Comparison of ENCODE assay signal across 25 cellular contexts in the genomic region with DNA sequence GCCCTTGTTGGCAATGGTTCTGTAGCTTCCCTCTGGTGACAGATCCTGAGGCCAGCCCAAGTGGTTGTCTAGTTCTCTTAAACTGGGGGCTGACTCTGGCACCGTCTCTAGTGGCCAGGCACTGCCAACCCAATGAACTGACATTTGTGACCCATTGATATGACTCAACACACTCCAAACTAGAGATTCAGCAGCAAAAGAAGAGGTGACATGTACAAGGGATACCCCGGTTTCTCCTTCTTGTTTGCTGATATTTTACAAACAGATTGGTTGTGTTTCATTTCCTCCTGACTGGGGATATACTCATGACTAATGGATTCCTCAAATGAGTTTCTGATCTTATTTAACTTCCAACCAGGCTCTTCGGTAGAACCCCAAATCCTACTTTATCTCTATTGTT.
DNase-seq lines count a peak whose midpoint lies in the region; ATAC-seq, FAIRE-seq and TF ChIP-seq lines count a peak whose summit lies in the region.
"Had no signal": no experiment of that assay in that cellular context is flagged by ENCODE, and none has a peak within 500 bp of the region (broad histone marks: within the 10 kb centered on the region; RNA-seq: fewer than 3 reads in every experiment).

No MANE protein-coding gene starts in this region.

- H4K5ac ChIP-seq in H9 (ENCODE audit: insufficient read length, low read depth, low read length), result no peak overlapping the region

- H3T11ph ChIP-seq in H9 (ENCODE audit: low read length), result no peak overlapping the region

- no peak overlapping the region for H2BK15ac ChIP-seq in H9 (ENCODE audit: low read depth, low read length)

- no peak overlapping the region for H2BK12ac ChIP-seq in H9 (ENCODE audit: insufficient read length, low read depth, low read length)

- H2AFZ ChIP-seq in H9 (ENCODE audit: low read length), result no peak overlapping the region
- H2AFZ ChIP-seq in GM12878 (ENCODE audit: control insufficient read depth, low read depth, low read length), result no peak overlapping the region

- H3K27me3 Mint-ChIP-seq in H9 (ENCODE audit: low read depth), result peaks cover 1% of the 10 kb centered on the region; the same call in 1 of the 2 replicates
- H3K27me3 Mint-ChIP-seq in stimulated activated naive B cell treated with anti-CD40 and anti-IgM and Interleukin-4, amounts not matched to agents 10 μg/mL and 1 μg/mL and 100 μg/mL, for 72 hours, result peaks cover 29 to 40% of the 10 kb centered on the region in 2 donors

- CTCF ChIA-PET in GM12878 (lab: Yijun Ruan, JAX), result interaction anchor here (1.1 kb wide), 1 partner anchor 216 kb away, joined by 3 read pairs; no protein-coding TSS in a partner anchor

- H3K4me1 Mint-ChIP-seq in H9, result no peaks in the 10 kb centered on the region
- H3K4me1 Mint-ChIP-seq in stimulated activated naive B cell treated with anti-CD40 and anti-IgM and Interleukin-4, amounts not matched to agents 10 μg/mL and 1 μg/mL and 100 μg/mL, for 72 hours, result peaks cover 3 to 10% of the 10 kb centered on the region in 2 donors
- H3K4me1 Mint-ChIP-seq: CD4-positive, CD25-positive, alpha-beta regulatory T cell had no signal

- no peak overlapping the region for H3K4ac ChIP-seq in H9 (ENCODE audit: low read depth, low read length)

- H3K4me3 ChIP-seq in GM12878, result no peak overlapping the region
- H3K4me3 ChIP-seq: MG63, SK-N-MC had no signal

- SMC1A ChIA-PET in GM12878 (lab: Charles Lee; ENCODE audit: uncharacterized antibody, unreplicated experiment), result no interaction called here

- H3K9me3 ChIP-seq in H9 (ENCODE audit: control insufficient read depth, low read depth, low read length), result no peaks in the 10 kb centered on the region
- no peaks in the 10 kb centered on the region for H3K9me3 ChIP-seq in GM12878 (replicated peaks; ENCODE audit: control insufficient read depth, insufficient read depth, low read length)
- H3K9me3 ChIP-seq: BE2C, MG63 had no signal

- POLR2A ChIA-PET in GM12878 (lab: Charles Lee), result no interaction called here

- H3K4me2 ChIP-seq in H9 (ENCODE audit: insufficient read depth, insufficient read length, low read length) (no peak overlapping the region), GM12878 (ENCODE audit: control insufficient read depth, insufficient read depth) (no peak overlapping the region)

- DNase-seq in NOMO-1 treated with DMSO at 0.1 percent for 48 hours (lab: John Stamatoyannopoulos, UW; ENCODE audit: unreplicated experiment), result peak; percentile 14
- DNase-seq in NOMO-1 treated with dmso at 0.1 percent for 144 hours (lab: John Stamatoyannopoulos, UW; ENCODE audit: unreplicated experiment), result no peak
- no peak for DNase-seq in H9
- no peak for DNase-seq in GM12878 (ENCODE audit: low read depth, low spot score)
- DNase-seq in stimulated activated naive B cell treated with anti-CD40 and anti-IgM and Interleukin-4, amounts not matched to agents 10 μg/mL and 1 μg/mL and 100 μg/mL, for 72 hours, result no peak
- no peak for DNase-seq in left lobe of liver (ENCODE audit: low spot score)
- no peak for DNase-seq in HCEC 1CT
- DNase-seq in GDM1 (lab: John Stamatoyannopoulos, UW), result no peak
- DNase-seq: 8988T; ACHN; BE2C; CD4-positive, CD25-positive, alpha-beta regulatory T cell; DMS153; DND-41; KBM-7; MG63; NCI-H1092; NCI-H1417 treated with DMSO at 0.1 percent for 48 hours; NCI-H1694 treated with DMSO at 0.1 percent for 48 hours; NCI-H2081; NCI-H2227 treated with DMSO at 0.1 percent for 48 hours; NCI-H526 treated with DMSO at 0.1 percent for 48 hours; SIG-M5 had no signal

- no peaks in the 10 kb centered on the region for H3K79me1 ChIP-seq in H9 (ENCODE audit: insufficient read depth, low read depth, low read length, poor library complexity, severe bottlenecking)

- no peak overlapping the region for H2BK20ac ChIP-seq in H9 (ENCODE audit: low read depth, low read length, poor library complexity, severe bottlenecking)

- H3K56ac ChIP-seq in H9 (ENCODE audit: insufficient read length, low read depth, low read length), result no peak overlapping the region

- H3K36me3 Mint-ChIP-seq in H9 (ENCODE audit: insufficient read depth in 1 of 3, low read depth in 3 of 3), result no peaks in the 10 kb centered on the region
- no peaks in the 10 kb centered on the region for H3K36me3 Mint-ChIP-seq in stimulated activated naive B cell treated with anti-CD40 and anti-IgM and Interleukin-4, amounts not matched to agents 10 μg/mL and 1 μg/mL and 100 μg/mL, for 72 hours
- H3K36me3 Mint-ChIP-seq: CD4-positive, CD25-positive, alpha-beta regulatory T cell had no signal

- H3K27me3 ChIP-seq in H9 (ENCODE audit: insufficient read depth, low read length), result no peaks in the 10 kb centered on the region
- H3K27me3 ChIP-seq in GM12878 (replicated peaks in 1 of 2; ENCODE audit: control insufficient read depth in 2 of 2, insufficient read depth in 2 of 2, low read length in 1 of 2), result no peaks in the 10 kb centered on the region
- H3K27me3 ChIP-seq: BE2C had no signal

- peak; percentile 31 for FAIRE-seq in GM12878 (lab: Jason Lieb, UNC)
- FAIRE-seq: H1 had no signal

- H3K4me1 ChIP-seq in H9 (ENCODE audit: insufficient read depth, low read length) (no peaks in the 10 kb centered on the region), GM12878 (ENCODE audit: control insufficient read depth, insufficient read depth, low read length) (peaks cover 4% of the 10 kb centered on the region)
- H3K4me1 ChIP-seq: BE2C had no signal

- no peak overlapping the region for H3K4me3 Mint-ChIP-seq in H9
- no peak overlapping the region for H3K4me3 Mint-ChIP-seq in stimulated activated naive B cell treated with anti-CD40 and anti-IgM and Interleukin-4, amounts not matched to agents 10 μg/mL and 1 μg/mL and 100 μg/mL, for 72 hours
- H3K4me3 Mint-ChIP-seq: CD4-positive, CD25-positive, alpha-beta regulatory T cell had no signal

- H4K20me1 ChIP-seq in H9 (ENCODE audit: control insufficient read depth, insufficient read depth, insufficient read length), result no peaks in the 10 kb centered on the region
- no peaks in the 10 kb centered on the region for H4K20me1 ChIP-seq in GM12878 (ENCODE audit: control insufficient read depth, insufficient read depth)

- H3K18ac ChIP-seq in H9 (ENCODE audit: insufficient read length, low read depth, low read length), result no peak overlapping the region

- no peaks in the 10 kb centered on the region for H3K23me2 ChIP-seq in H9 (ENCODE audit: insufficient read length, low read depth, low read length, poor library complexity, severe bottlenecking)

- TF ChIP-seq EP300 in GM12878 (IDR thresholded peaks at IDR 0.05; ENCODE audit: borderline replicate concordance in 1 of 2, control insufficient read depth in 1 of 2, low read depth in 2 of 2, low read length in 2 of 2), result no peak

- no peak for ATAC-seq in GM12878
- ATAC-seq in stimulated activated naive B cell treated with anti-CD40 and anti-IgM and Interleukin-4, amounts not matched to agents 10 μg/mL and 1 μg/mL and 100 μg/mL, for 72 hours (replicated peaks), result peak; percentile 44 to 63
- no peak for ATAC-seq in left lobe of liver

- no peak overlapping the region for H2BK120ac ChIP-seq in H9 (ENCODE audit: low read depth, low read length, poor library complexity, severe bottlenecking)

- no peaks in the 10 kb centered on the region for H3K9me3 Mint-ChIP-seq in H9
- peaks cover 1 to 5% of the 10 kb centered on the region in 2 donors for H3K9me3 Mint-ChIP-seq in stimulated activated naive B cell treated with anti-CD40 and anti-IgM and Interleukin-4, amounts not matched to agents 10 μg/mL and 1 μg/mL and 100 μg/mL, for 72 hours

- no peak for TF ChIP-seq POLR2A in GM12878 (IDR thresholded peaks at IDR 0.05; ENCODE audit: low read depth, low read length)

- no peak overlapping the region for H3K27ac ChIP-seq in H9 (ENCODE audit: insufficient read length, low read depth, low read length)
- no peak overlapping the region for H3K27ac ChIP-seq in GM12878 (ENCODE audit: control insufficient read depth, insufficient read depth)
- H3K27ac ChIP-seq: SK-N-MC had no signal

- TF ChIP-seq CTCF in H9 (conservative IDR thresholded peaks at IDR 0.05), result no peak
- no peak for TF ChIP-seq CTCF in GM12878 (IDR thresholded peaks at IDR 0.05 in 2 of 3, conservative IDR thresholded peaks at IDR 0.05 in 1 of 3; ENCODE audit: control insufficient read depth in 2 of 3, extremely low read depth in 1 of 3, insufficient read depth in 1 of 3, low read depth in 3 of 3, low read length in 3 of 3)

- BruUV-seq in GM12878 (replicated peaks; lab: Mats Ljungman, UMichigan), result no TSS peak

- in situ Hi-C loops in GM12878 (cut with MboI), result no loop called here

- no peak overlapping the region for H3K23ac ChIP-seq in H9 (ENCODE audit: insufficient read length, low read depth, low read length)

- WGBS in H9 (ENCODE audit: extremely low coverage, insufficient read length, low lambda C conversion rate), result no CpG with 5 or more reads among the region's 3 CpGs
- WGBS in GM12878 (ENCODE audit: insufficient coverage, insufficient replicate concordance, low lambda C conversion rate, missing lambda C conversion rate), result 19% methylated on average over 3 of the region's 3 CpGs

- peak overlapping the region in 2 of 3 experiments; percentile 6 to 69; a peak in 1 of 7 replicates for H3K27ac Mint-ChIP-seq in H9
- H3K27ac Mint-ChIP-seq in stimulated activated naive B cell treated with anti-CD40 and anti-IgM and Interleukin-4, amounts not matched to agents 10 μg/mL and 1 μg/mL and 100 μg/mL, for 72 hours, result peak overlapping the region; percentile 20
- H3K27ac Mint-ChIP-seq: CD4-positive, CD25-positive, alpha-beta regulatory T cell had no signal

- H2BK5ac ChIP-seq in H9 (ENCODE audit: insufficient read length, low read length), result no peak overlapping the region

- H3K36me3 ChIP-seq in GM12878 (ENCODE audit: control insufficient read depth in 2 of 2, insufficient read depth in 2 of 2, low read length in 1 of 2), result no peaks in the 10 kb centered on the region
- H3K36me3 ChIP-seq: BE2C, MG63 had no signal

- H3K79me2 ChIP-seq in H9 (ENCODE audit: insufficient read depth, low read length) (no peaks in the 10 kb centered on the region), GM12878 (ENCODE audit: control insufficient read depth, insufficient read depth, low read length) (no peaks in the 10 kb centered on the region)

- TF ChIP-seq RAD21 in GM12878 (IDR thresholded peaks at IDR 0.05; ENCODE audit: insufficient read depth, low read depth, low read length), result no peak

- intact Hi-C loops in GM12878 (cut with micrococcal nuclease; ENCODE audit: unreplicated experiment), result no loop called here

- no peak overlapping the region for H4K91ac ChIP-seq in H9 (ENCODE audit: insufficient read length, low read depth, low read length)

- H3K9ac ChIP-seq in H9 (ENCODE audit: extremely low read depth, insufficient read length, low read length) (no peak overlapping the region), GM12878 (ENCODE audit: control insufficient read depth, insufficient read depth, low read length) (no peak overlapping the region)

- H2AK5ac ChIP-seq in H9 (ENCODE audit: insufficient read length, low read length), result no peak overlapping the region

- H4K8ac ChIP-seq in H9 (replicated peaks; ENCODE audit: insufficient read length, low read depth, low read length), result no peak overlapping the region

- no peak overlapping the region for H3K14ac ChIP-seq in H9 (ENCODE audit: insufficient read depth, low read length)

- RAD21 ChIA-PET in GM12878 (lab: Charles Lee; ENCODE audit: unreplicated experiment), result interaction anchor here (0.6 kb wide), 1 partner anchor 141 kb away, joined by 3 read pairs; no protein-coding TSS in a partner anchor

TF ChIP-seq in GM12878, 131 proteins besides CTCF, POLR2A, EP300 and RAD21 (continues in another document):
- TF ChIP-seq MYC (IDR thresholded peaks at IDR 0.05; ENCODE audit: insufficient read depth, insufficient read length, insufficient replicate concordance, low read length, severe bottlenecking), result no peak

Comparison
In these comparisons a context has a peak if more than half of its experiments do, and no peak if none do; other contexts are left out.
1. ATAC-seq: peak in stimulated activated naive B cell treated with anti-CD40 and anti-IgM and Interleukin-4, amounts not matched to agents 10 μg/mL and 1 μg/mL and 100 μg/mL, for 72 hours (2 of 2); none in GM12878 (single experiment) and left lobe of liver (single experiment).